In the genomic region with DNA sequence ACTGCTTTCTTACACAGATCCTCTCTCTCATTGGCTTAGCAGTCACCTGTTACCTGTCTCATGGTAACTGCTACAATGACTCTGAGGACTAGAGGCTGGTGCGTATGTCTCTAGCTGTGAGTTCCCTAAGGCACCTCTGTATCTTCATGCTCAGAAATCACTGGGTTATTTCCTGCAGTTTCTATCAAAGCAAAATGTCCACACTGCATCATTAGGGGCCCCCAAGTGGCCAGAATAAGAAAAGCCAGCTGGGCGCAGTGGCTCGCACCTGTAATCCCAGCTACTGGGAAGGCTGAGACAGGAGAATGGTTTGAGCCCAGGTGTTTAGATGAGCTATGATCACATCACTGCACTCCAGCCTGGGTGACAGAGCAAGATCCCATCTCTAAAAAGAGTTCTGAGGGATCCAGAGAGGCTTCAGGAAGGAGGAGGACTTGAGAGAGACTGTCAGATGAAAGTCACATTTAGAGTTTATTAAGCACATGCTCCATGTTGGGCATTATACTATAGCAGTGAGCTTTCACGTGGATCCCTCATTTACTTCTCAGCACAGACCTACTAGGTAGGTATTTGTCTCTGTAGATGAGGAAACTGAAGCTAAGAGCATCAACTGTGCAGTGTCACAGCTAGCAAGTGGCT, we compare ENCODE assay signal across 8 cellular contexts. TPM values are rescaled to one million over a fixed set of nuclear protein-coding genes. Genes with fewer than 3 reads are reported as not detected.
DNase-seq lines count a peak whose midpoint lies in the region; ATAC-seq, FAIRE-seq and TF ChIP-seq lines count a peak whose summit lies in the region.

No MANE protein-coding gene starts in this region.

- peak; percentile 6 for FAIRE-seq in H54 (lab: Jason Lieb, UNC)

- in situ Hi-C loops in Caki2 (cut with HindIII; ENCODE audit: low pct_unique_long_range_greater_than_20kb, low sequenced_read_pairs), result no loop called here

- ATAC-seq in HG03135 (IDR thresholded peaks at IDR 0.05; ENCODE audit: unreplicated experiment) (no peak), GM21390 (IDR thresholded peaks at IDR 0.05; ENCODE audit: unreplicated experiment) (no peak)

- DNase-seq in Caki2 (ENCODE audit: low read depth) (peak; percentile 53), H54 (ENCODE audit: insufficient read length, low spot score) (no peak), NOMO-1 treated with DMSO at 0.1 percent for 48 hours (lab: John Stamatoyannopoulos, UW; ENCODE audit: unreplicated experiment) (peak; percentile 54), cerebellum (ENCODE audit: low spot score) (peak; percentile 57), myocyte (ENCODE audit: low read depth) (peak; percentile 39)
- no peak for DNase-seq in stimulated activated CD4-positive, alpha-beta T cell treated with anti-CD3 and anti-CD28 coated beads, Interleukin-4, amount 100 ng/mL, for 24 hours

- TF ChIP-seq POLR2A in H54 (IDR thresholded peaks at IDR 0.05; ENCODE audit: low read depth, low read length), result no peak

RNA-seq across cellular contexts. Expression of gene VPS18, which starts 2.3 kb away (rescaled TPM):
- 20.5 and 23.9 TPM in 2 replicates for total RNA-seq in Caki2 (2014; rRNA removed; shearing (Covaris generic); ENCODE audit: low replicate concordance)
- total RNA-seq in cerebellum, result 19.0 TPM
- total RNA-seq in myocyte, result 34.4 and 43.3 TPM in 2 replicates
- 29.8 TPM for polyA plus RNA-seq in myocyte (2012)

RNA-seq across cellular contexts. Expression of gene RHOV, which starts 17.9 kb away (rescaled TPM):
- total RNA-seq in Caki2 (2014; rRNA removed; shearing (Covaris generic); ENCODE audit: low replicate concordance), result 0.23 and 0.51 TPM in 2 replicates
- total RNA-seq in cerebellum (4.3 TPM), myocyte (0.10 TPM in 1 of 2 replicates, not detected in the other)
- 0.06 TPM for polyA plus RNA-seq in myocyte (2012)

RNA-seq across cellular contexts. Expression of gene DLL4, which starts 37.2 kb away (rescaled TPM):
- 0.07 TPM in 1 of 2 replicates, not detected in the other for total RNA-seq in Caki2 (2014; rRNA removed; shearing (Covaris generic); ENCODE audit: low replicate concordance)
- total RNA-seq in cerebellum, result 4.4 TPM
- total RNA-seq in myocyte, result 0.13 TPM in 1 of 2 replicates, not detected in the other
- 0.08 TPM for polyA plus RNA-seq in myocyte (2012)

RNA-seq across cellular contexts. Expression of gene SPINT1, which starts 48.1 kb away (rescaled TPM):
- 19.5 and 29.7 TPM in 2 replicates for total RNA-seq in Caki2 (2014; rRNA removed; shearing (Covaris generic); ENCODE audit: low replicate concordance)
- 7.7 TPM for total RNA-seq in cerebellum
- not detected in 2 replicates for total RNA-seq in myocyte
- polyA plus RNA-seq in myocyte (2012), result not detected

Comparison
In these comparisons a context has a peak if more than half of its experiments do, and no peak if none do; other contexts are left out.
1. DNase-seq: peak in Caki2 (single experiment), NOMO-1 treated with DMSO at 0.1 percent for 48 hours (single experiment), cerebellum (single experiment) and myocyte (single experiment); none in H54 (single experiment) and stimulated activated CD4-positive, alpha-beta T cell treated with anti-CD3 and anti-CD28 coated beads, Interleukin-4, amount 100 ng/mL, for 24 hours (single experiment).